In genomic region chr5:52922384-52922783, GRCh38 we compare ENCODE assay signal across 11 cellular contexts.
A peak's percentile ranks its signal among the peaks of the same experiment; 100 is the strongest.
DNase-seq lines count a peak whose midpoint lies in the region; ATAC-seq and TF ChIP-seq lines count a peak whose summit lies in the region.
"Had no signal": no experiment of that assay in that cellular context is flagged by ENCODE, and none has a peak within 500 bp of the region (broad histone marks: within the 10 kb centered on the region; RNA-seq: fewer than 3 reads in every experiment).

No MANE protein-coding gene starts in this region.

- H3K79me2 ChIP-seq in osteoblast (ENCODE audit: insufficient read depth, low read length), result no peaks in the 10 kb centered on the region

- no peak for TF ChIP-seq EP300 in esophagus muscularis mucosa (IDR thresholded peaks at IDR 0.05)

- no peak overlapping the region for H2AFZ ChIP-seq in osteoblast (ENCODE audit: low read length)

- WGBS in esophagus muscularis mucosa, result 38% methylated on average over 2 of the region's 2 CpGs

- peak; percentile 22 for DNase-seq in GM03348 (ENCODE audit: low spot score)
- peak; percentile 74 for DNase-seq in NOMO-1 treated with DMSO at 0.1 percent for 48 hours (lab: John Stamatoyannopoulos, UW; ENCODE audit: unreplicated experiment)
- no peak for DNase-seq in esophagus muscularis mucosa (ENCODE audit: extremely low spot score)
- DNase-seq in osteoblast (ENCODE audit: insufficient read length, low spot score, missing footprints), result peak; percentile 63
- DNase-seq in NCI-H1092 (lab: John Stamatoyannopoulos, UW), result no peak
- DNase-seq in NCI-H345 (lab: John Stamatoyannopoulos, UW), result no peak
- DNase-seq: erythroblast, right cardiac atrium had no signal

- peaks cover 0 to 55% (median 49%) of the 10 kb centered on the region in 4 donors for H3K4me1 ChIP-seq in esophagus muscularis mucosa
- peaks cover 9% of the 10 kb centered on the region for H3K4me1 ChIP-seq in osteoblast (ENCODE audit: insufficient read depth, low read length)

- no peaks in the 10 kb centered on the region for H4K20me1 ChIP-seq in osteoblast (ENCODE audit: insufficient read depth, low read length)

- H3K36me3 ChIP-seq in esophagus muscularis mucosa (peaks cover 14 to 78% (median 39%) of the 10 kb centered on the region in 4 donors), osteoblast (ENCODE audit: insufficient read depth, low read length) (no peaks in the 10 kb centered on the region)

- TF ChIP-seq POLR2A in esophagus muscularis mucosa (IDR thresholded peaks at IDR 0.05; ENCODE audit: low read depth), result no peak

- H3K27ac ChIP-seq in esophagus muscularis mucosa (replicated peaks in 1 of 4) (peak overlapping the region; percentile 5 to 69 (median 48)), osteoblast (ENCODE audit: low read depth, low read length) (peak overlapping the region; percentile 40)

- TF ChIP-seq CTCF in esophagus muscularis mucosa (IDR thresholded peaks at IDR 0.05), result no peak
- TF ChIP-seq CTCF in osteoblast (IDR thresholded peaks at IDR 0.05; ENCODE audit: extremely low read depth, low read depth, low read length), result no peak

- intact Hi-C loops in esophagus muscularis mucosa (cut with DNase I), result loop anchor here (5.0 kb wide), 1 partner anchor 230 kb away; no protein-coding TSS in a partner anchor

- H3K9me3 ChIP-seq in esophagus muscularis mucosa (no peaks in the 10 kb centered on the region), osteoblast (ENCODE audit: low read depth, low read length) (no peaks in the 10 kb centered on the region)

- H3K27me3 ChIP-seq in esophagus muscularis mucosa, result no peaks in the 10 kb centered on the region
- no peaks in the 10 kb centered on the region for H3K27me3 ChIP-seq in osteoblast (ENCODE audit: insufficient read depth, low read length)

- peak overlapping the region; percentile 28 for H3K4me2 ChIP-seq in osteoblast (ENCODE audit: insufficient read depth, low read length)

- H3K4me3 ChIP-seq in esophagus muscularis mucosa, result no peak overlapping the region
- no peak overlapping the region for H3K4me3 ChIP-seq in osteoblast (ENCODE audit: insufficient read depth, low read length)
- H3K4me3 ChIP-seq: GM12878 had no signal

- ATAC-seq in HG03139 (IDR thresholded peaks at IDR 0.05; ENCODE audit: unreplicated experiment) (no peak), HG03175 (IDR thresholded peaks at IDR 0.05; ENCODE audit: unreplicated experiment) (no peak)
- ATAC-seq: GM12878, right cardiac atrium had no signal

Comparison
In these comparisons a context has a peak if more than half of its experiments do, and no peak if none do; other contexts are left out.
1. DNase-seq: peak in GM03348 (single experiment), NOMO-1 treated with DMSO at 0.1 percent for 48 hours (single experiment) and osteoblast (single experiment); none in esophagus muscularis mucosa (single experiment), NCI-H1092 (single experiment) and NCI-H345 (single experiment).